ENCODE assay signal across 37 cellular contexts in the genomic region with DNA sequence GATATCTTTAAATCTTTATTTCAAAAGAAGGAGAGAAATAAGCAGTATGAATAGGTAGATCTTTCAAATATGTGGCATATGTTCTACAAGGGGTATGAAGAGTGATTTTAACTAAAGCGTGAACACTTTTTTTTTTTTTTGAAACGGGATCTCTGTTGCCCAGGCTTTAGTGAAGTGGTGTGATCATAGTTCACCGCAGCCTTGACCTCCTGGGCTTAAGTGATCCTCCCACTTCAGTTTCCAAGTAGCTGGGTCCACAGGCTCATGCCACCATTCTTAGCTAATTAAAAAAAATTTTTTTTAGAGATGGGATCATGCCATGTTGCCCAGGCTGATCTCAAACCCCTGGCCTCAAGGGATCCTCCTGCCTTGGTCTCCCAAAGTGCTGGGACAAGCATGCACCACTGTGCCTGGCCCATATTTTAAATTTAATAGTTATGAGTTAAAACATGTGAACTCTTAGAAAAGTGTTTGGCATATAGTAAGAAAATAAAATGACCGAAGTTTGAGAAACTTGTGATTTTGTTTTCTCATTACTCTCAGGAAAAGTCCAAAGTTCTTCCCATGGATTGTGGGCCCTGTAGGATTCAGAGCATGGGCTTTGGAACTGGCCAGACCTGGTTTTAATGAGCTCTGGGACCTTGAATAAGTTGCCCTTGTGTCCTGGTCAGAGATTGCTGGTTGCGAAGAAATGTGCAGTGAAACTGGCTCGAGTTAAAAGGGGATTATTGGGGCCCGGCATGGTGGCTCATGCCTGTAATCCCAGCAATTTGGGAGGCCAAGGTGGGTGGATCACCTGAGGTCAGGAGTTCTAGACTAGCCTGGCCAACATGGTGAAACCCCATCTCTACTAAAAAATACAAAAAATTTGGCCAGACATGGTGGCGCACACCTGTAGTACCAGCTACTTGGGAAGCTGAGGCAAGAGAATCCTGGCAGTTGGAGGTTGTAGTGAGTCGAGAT. TPM values are rescaled to one million over a fixed set of nuclear protein-coding genes. Genes with fewer than 3 reads are reported as not detected.
"Had no signal": no experiment of that assay in that cellular context is flagged by ENCODE, and none has a peak within 500 bp of the region (broad histone marks: within the 10 kb centered on the region; RNA-seq: fewer than 3 reads in every experiment).

No MANE protein-coding gene starts in this region.

- H3K4me3 Mint-ChIP-seq: activated B cell treated with CpG ODN at 0.5 μM for 24 hours; activated CD4-positive, alpha-beta memory T cell treated with anti-CD3 and anti-CD28 coated beads, Interleukin-2, amount 10 ng/mL, durations not matched to agents 7 days and 5 days; activated CD4-positive, alpha-beta T cell treated with anti-CD3 and anti-CD28 coated beads for 36 hours; activated CD4-positive, alpha-beta T cell treated with anti-CD3 and anti-CD28 coated beads, Interleukin-2, amount 10 ng/mL, durations not matched to agents 7 days and 5 days; activated CD8-positive, alpha-beta memory T cell treated with anti-CD3 and anti-CD28 coated beads, Interleukin-2, amount 10 ng/mL, durations not matched to agents 7 days and 5 days; activated CD8-positive, alpha-beta T cell treated with anti-CD3 and anti-CD28 coated beads, Interleukin-2, amount 10 ng/mL, durations not matched to agents 7 days and 5 days; activated naive CD4-positive, alpha-beta T cell treated with anti-CD3 and anti-CD28 coated beads, Interleukin-2, amount 10 ng/mL, durations not matched to agents 7 days and 5 days; activated naive CD4-positive, alpha-beta T cell treated with anti-CD3 and anti-CD28 coated beads, Interleukin-2, amount 50 U/mL, for 24 hours; activated naive CD8-positive, alpha-beta T cell; activated naive CD8-positive, alpha-beta T cell treated with anti-CD3 and anti-CD28 coated beads, Interleukin-2, amount 10 ng/mL, durations not matched to agents 7 days and 5 days; activated naive CD8-positive, alpha-beta T cell treated with anti-CD3 and anti-CD28 coated beads, Interleukin-2, amount 50 U/mL, for 24 hours; activated T-cell treated with anti-CD3 and anti-CD28 coated beads, Interleukin-2, amount 50 U/mL, for 24 hours; brain; central memory CD8-positive, alpha-beta T cell; T-helper 1 cell treated with Interleukin-12 subunit alpha and Interleukin-12 subunit beta and Interleukin-4 antibody, amounts not matched to agents 30 μg/mL and 1 μg/mL, for 36 hours; T-helper 2 cell treated with Interferon-gamma antibody and Interleukin-4, amounts not matched to agents 5 μg/mL and 100 μg/mL, for 36 hours had no signal

- H3K36me3 ChIP-seq: ascending aorta, cardiac muscle cell had no signal

- H3K9me3 Mint-ChIP-seq: activated B cell treated with CpG ODN at 0.5 μM for 24 hours; activated CD4-positive, alpha-beta memory T cell treated with anti-CD3 and anti-CD28 coated beads, Interleukin-2, amount 10 ng/mL, durations not matched to agents 7 days and 5 days; activated CD4-positive, alpha-beta T cell treated with anti-CD3 and anti-CD28 coated beads, Interleukin-2, amount 10 ng/mL, durations not matched to agents 7 days and 5 days; activated naive CD4-positive, alpha-beta T cell treated with anti-CD3 and anti-CD28 coated beads, Interleukin-2, amount 10 ng/mL, durations not matched to agents 7 days and 5 days; activated naive CD4-positive, alpha-beta T cell treated with anti-CD3 and anti-CD28 coated beads, Interleukin-2, amount 50 U/mL, for 24 hours; activated naive CD8-positive, alpha-beta T cell treated with anti-CD3 and anti-CD28 coated beads, Interleukin-2, amount 10 ng/mL, durations not matched to agents 7 days and 5 days; activated naive CD8-positive, alpha-beta T cell treated with anti-CD3 and anti-CD28 coated beads, Interleukin-2, amount 50 U/mL, for 24 hours; activated T-cell treated with anti-CD3 and anti-CD28 coated beads, Interleukin-2, amount 50 U/mL, for 24 hours; activated T-helper 2 cell treated with anti-CD3 and anti-CD28 coated beads, Interferon-gamma antibody, Interleukin-2, Interleukin-4, amounts not matched to agents 10 μg/mL and 5 μg/mL and 100 μg/mL, durations not matched to agents 14 hours and 24 hours and 36 hours; brain; central memory CD8-positive, alpha-beta T cell; T-helper 1 cell treated with Interleukin-12 subunit alpha and Interleukin-12 subunit beta and Interleukin-4 antibody, amounts not matched to agents 30 μg/mL and 1 μg/mL, for 36 hours; T-helper 2 cell treated with Interferon-gamma antibody and Interleukin-4, amounts not matched to agents 5 μg/mL and 100 μg/mL, for 36 hours had no signal

- H3K4me1 Mint-ChIP-seq: activated B cell treated with CpG ODN at 0.5 μM for 24 hours; activated CD4-positive, alpha-beta memory T cell treated with anti-CD3 and anti-CD28 coated beads, Interleukin-2, amount 10 ng/mL, durations not matched to agents 7 days and 5 days; activated CD4-positive, alpha-beta T cell treated with anti-CD3 and anti-CD28 coated beads for 36 hours; activated CD4-positive, alpha-beta T cell treated with anti-CD3 and anti-CD28 coated beads, Interleukin-2, amount 10 ng/mL, durations not matched to agents 7 days and 5 days; activated CD8-positive, alpha-beta memory T cell treated with anti-CD3 and anti-CD28 coated beads, Interleukin-2, amount 10 ng/mL, durations not matched to agents 7 days and 5 days; activated naive CD4-positive, alpha-beta T cell treated with anti-CD3 and anti-CD28 coated beads, Interleukin-2, amount 10 ng/mL, durations not matched to agents 7 days and 5 days; activated naive CD4-positive, alpha-beta T cell treated with anti-CD3 and anti-CD28 coated beads, Interleukin-2, amount 50 U/mL, for 24 hours; activated naive CD8-positive, alpha-beta T cell treated with anti-CD3 and anti-CD28 coated beads, Interleukin-2, amount 10 ng/mL, durations not matched to agents 7 days and 5 days; activated naive CD8-positive, alpha-beta T cell treated with anti-CD3 and anti-CD28 coated beads, Interleukin-2, amount 50 U/mL, for 24 hours; central memory CD8-positive, alpha-beta T cell had no signal

- H3K36me3 Mint-ChIP-seq: activated CD8-positive, alpha-beta memory T cell treated with anti-CD3 and anti-CD28 coated beads, Interleukin-2, amount 10 ng/mL, durations not matched to agents 7 days and 5 days; activated naive CD4-positive, alpha-beta T cell treated with anti-CD3 and anti-CD28 coated beads, Interleukin-2, amount 10 ng/mL, durations not matched to agents 7 days and 5 days; activated naive CD4-positive, alpha-beta T cell treated with anti-CD3 and anti-CD28 coated beads, Interleukin-2, amount 50 U/mL, for 24 hours; activated naive CD8-positive, alpha-beta T cell; activated naive CD8-positive, alpha-beta T cell treated with anti-CD3 and anti-CD28 coated beads, Interleukin-2, amount 10 ng/mL, durations not matched to agents 7 days and 5 days; brain had no signal

- H3K4me1 ChIP-seq: ascending aorta had no signal

- H3K27ac Mint-ChIP-seq: activated B cell treated with CpG ODN at 0.5 μM for 24 hours; activated CD4-positive, alpha-beta memory T cell treated with anti-CD3 and anti-CD28 coated beads, Interleukin-2, amount 10 ng/mL, durations not matched to agents 7 days and 5 days; activated CD4-positive, alpha-beta T cell treated with anti-CD3 and anti-CD28 coated beads for 36 hours; activated CD4-positive, alpha-beta T cell treated with anti-CD3 and anti-CD28 coated beads, Interleukin-2, amount 10 ng/mL, durations not matched to agents 7 days and 5 days; activated CD8-positive, alpha-beta memory T cell treated with anti-CD3 and anti-CD28 coated beads, Interleukin-2, amount 10 ng/mL, durations not matched to agents 7 days and 5 days; activated CD8-positive, alpha-beta T cell treated with anti-CD3 and anti-CD28 coated beads, Interleukin-2, amount 10 ng/mL, durations not matched to agents 7 days and 5 days; activated naive CD4-positive, alpha-beta T cell treated with anti-CD3 and anti-CD28 coated beads, Interleukin-2, amount 10 ng/mL, durations not matched to agents 7 days and 5 days; activated naive CD4-positive, alpha-beta T cell treated with anti-CD3 and anti-CD28 coated beads, Interleukin-2, amount 50 U/mL, for 24 hours; activated naive CD8-positive, alpha-beta T cell; activated naive CD8-positive, alpha-beta T cell treated with anti-CD3 and anti-CD28 coated beads, Interleukin-2, amount 10 ng/mL, durations not matched to agents 7 days and 5 days; activated naive CD8-positive, alpha-beta T cell treated with anti-CD3 and anti-CD28 coated beads, Interleukin-2, amount 50 U/mL, for 24 hours; activated T-cell treated with anti-CD3 and anti-CD28 coated beads, Interleukin-2, amount 50 U/mL, for 24 hours; activated T-helper 2 cell treated with anti-CD3 and anti-CD28 coated beads, Interferon-gamma antibody, Interleukin-2, Interleukin-4, amounts not matched to agents 10 μg/mL and 5 μg/mL and 100 μg/mL, durations not matched to agents 14 hours and 24 hours and 36 hours; T-helper 1 cell treated with Interleukin-12 subunit alpha and Interleukin-12 subunit beta and Interleukin-4 antibody, amounts not matched to agents 30 μg/mL and 1 μg/mL, for 36 hours; T-helper 2 cell treated with Interferon-gamma antibody and Interleukin-4, amounts not matched to agents 5 μg/mL and 100 μg/mL, for 36 hours had no signal

- H3K4me3 ChIP-seq: ascending aorta, cardiac muscle cell had no signal

- H3K27me3 ChIP-seq: ascending aorta, cardiac muscle cell had no signal

- ATAC-seq: activated CD4-positive, alpha-beta T cell treated with anti-CD3 and anti-CD28 coated beads for 36 hours; activated CD8-positive, alpha-beta memory T cell treated with anti-CD3 and anti-CD28 coated beads, Interleukin-2, amount 10 ng/mL, durations not matched to agents 7 days and 5 days; activated CD8-positive, alpha-beta T cell treated with anti-CD3 and anti-CD28 coated beads, Interleukin-2, amount 10 ng/mL, durations not matched to agents 7 days and 5 days; activated naive CD8-positive, alpha-beta T cell treated with anti-CD3 and anti-CD28 coated beads, Interleukin-2, amount 50 U/mL, for 24 hours had no signal

- H3K27ac ChIP-seq: ascending aorta, cardiac muscle cell, VCaP had no signal

- H3K27me3 Mint-ChIP-seq: activated CD4-positive, alpha-beta T cell treated with anti-CD3 and anti-CD28 coated beads, Interleukin-2, amount 10 ng/mL, durations not matched to agents 7 days and 5 days; activated naive CD4-positive, alpha-beta T cell treated with anti-CD3 and anti-CD28 coated beads, Interleukin-2, amount 50 U/mL, for 24 hours; activated naive CD8-positive, alpha-beta T cell treated with anti-CD3 and anti-CD28 coated beads, Interleukin-2, amount 10 ng/mL, durations not matched to agents 7 days and 5 days; activated T-cell treated with anti-CD3 and anti-CD28 coated beads, Interleukin-2, amount 50 U/mL, for 24 hours had no signal

- DNase-seq: activated B cell treated with CpG ODN at 0.5 μM for 24 hours; activated CD4-positive, alpha-beta memory T cell treated with anti-CD3 and anti-CD28 coated beads, Interleukin-2, amount 10 ng/mL, durations not matched to agents 7 days and 5 days; activated CD4-positive, alpha-beta T cell treated with anti-CD3 and anti-CD28 coated beads for 36 hours; activated CD4-positive, alpha-beta T cell treated with anti-CD3 and anti-CD28 coated beads for 48 hours; activated CD4-positive, alpha-beta T cell treated with anti-CD3 and anti-CD28 coated beads, Interleukin-2, amount 10 ng/mL, durations not matched to agents 7 days and 5 days; activated CD4-positive, alpha-beta T cell treated with anti-CD3 and anti-CD28 coated beads, Interleukin-2, amount 50 U/mL, for 48 hours; activated CD4-positive, CD25-positive, alpha-beta regulatory T cell treated with anti-CD3 and anti-CD28 coated beads, Interleukin-2, amount 50 U/mL, for 72 hours; activated CD8-positive, alpha-beta memory T cell treated with anti-CD3 and anti-CD28 coated beads for 24 hours; activated CD8-positive, alpha-beta memory T cell treated with anti-CD3 and anti-CD28 coated beads, Interleukin-2, amount 10 ng/mL, durations not matched to agents 7 days and 5 days; activated CD8-positive, alpha-beta memory T cell treated with anti-CD3 and anti-CD28 coated beads, Interleukin-2, amount 50 U/mL, for 48 hours; activated CD8-positive, alpha-beta T cell treated with anti-CD3 and anti-CD28 coated beads, Interleukin-2, amount 10 ng/mL, durations not matched to agents 7 days and 5 days; activated effector memory CD4-positive, alpha-beta T cell treated with Interleukin-2 at 50 U/mL for 16 hours; activated gamma-delta T cell; activated naive CD4-positive, alpha-beta T cell treated with anti-CD3 and anti-CD28 coated beads, Interleukin-2, amount 10 ng/mL, durations not matched to agents 7 days and 5 days; activated naive CD4-positive, alpha-beta T cell treated with Interleukin-2 at 50 U/mL for 16 hours; activated naive CD8-positive, alpha-beta T cell treated with anti-CD3 and anti-CD28 coated beads, Interleukin-2, amount 10 ng/mL, durations not matched to agents 7 days and 5 days; activated naive CD8-positive, alpha-beta T cell treated with anti-CD3 and anti-CD28 coated beads, Interleukin-2, amount 50 U/mL, for 24 hours; activated T-cell treated with anti-CD3 and anti-CD28 coated beads, Interleukin-2, amount 50 U/mL, for 24 hours; activated T-cell treated with anti-CD3 and anti-CD28 coated beads, Interleukin-2, amount 50 U/mL, for 48 hours; amygdala; anterior cingulate cortex; caudate nucleus; SW 1271; T-helper 1 cell; T-helper 2 cell; T-helper 9 cell had no signal

RNA-seq across cellular contexts. Expression of a gene that starts 27.0 kb away (rescaled TPM):
- total RNA-seq: activated B cell treated with CpG ODN at 0.5 μM for 24 hours; activated CD4-positive, alpha-beta memory T cell treated with anti-CD3 and anti-CD28 coated beads, Interleukin-2, amount 10 ng/mL, durations not matched to agents 7 days and 5 days; activated CD4-positive, alpha-beta T cell treated with anti-CD3 and anti-CD28 coated beads for 36 hours; activated CD4-positive, alpha-beta T cell treated with anti-CD3 and anti-CD28 coated beads, Interleukin-2, amount 10 ng/mL, durations not matched to agents 7 days and 5 days; activated CD8-positive, alpha-beta memory T cell treated with anti-CD3 and anti-CD28 coated beads, Interleukin-2, amount 10 ng/mL, durations not matched to agents 7 days and 5 days; activated CD8-positive, alpha-beta T cell treated with anti-CD3 and anti-CD28 coated beads, Interleukin-2, amount 10 ng/mL, durations not matched to agents 7 days and 5 days; activated naive CD8-positive, alpha-beta T cell treated with anti-CD3 and anti-CD28 coated beads, Interleukin-2, amount 10 ng/mL, durations not matched to agents 7 days and 5 days; activated T-helper 2 cell treated with anti-CD3 and anti-CD28 coated beads, Interferon-gamma antibody, Interleukin-2, Interleukin-4, amounts not matched to agents 10 μg/mL and 5 μg/mL and 100 μg/mL, durations not matched to agents 14 hours and 24 hours and 36 hours; ascending aorta; bronchial epithelial cell; cardiac muscle cell had no signal
- polyA plus RNA-seq: cardiac muscle cell had no signal
